In genomic region chr7:151010307-151011096, GRCh38 we compare ENCODE assay signal across 10 cellular contexts. TPM values are rescaled to one million over a fixed set of nuclear protein-coding genes. Genes with fewer than 3 reads are reported as not detected.
DNase-seq lines count a peak whose midpoint lies in the region; ATAC-seq, FAIRE-seq and TF ChIP-seq lines count a peak whose summit lies in the region.
"Had no signal": no experiment of that assay in that cellular context is flagged by ENCODE, and none has a peak within 500 bp of the region (broad histone marks: within the 10 kb centered on the region; RNA-seq: fewer than 3 reads in every experiment).

No MANE protein-coding gene starts in this region.

- H3K79me2 ChIP-seq in HepG2 (ENCODE audit: insufficient read depth, low read length), result no peaks in the 10 kb centered on the region
- no peaks in the 10 kb centered on the region for H3K79me2 ChIP-seq in mammary epithelial cell (ENCODE audit: insufficient read depth, low read length)

- H3K4me1 ChIP-seq in HepG2 (ENCODE audit: insufficient read depth, low read length), result peaks cover 78% of the 10 kb centered on the region
- peaks cover 20% of the 10 kb centered on the region for H3K4me1 ChIP-seq in mammary epithelial cell (ENCODE audit: insufficient read depth, low read length)
- H3K4me1 ChIP-seq in uterus, result peaks cover 0 to 9% of the 10 kb centered on the region in 2 donors

- peak overlapping the region; percentile 64 for H3K9ac ChIP-seq in HepG2 (ENCODE audit: insufficient read depth, low read depth, low read length)
- no peak overlapping the region for H3K9ac ChIP-seq in mammary epithelial cell (ENCODE audit: insufficient read depth, low read length)

- TF ChIP-seq EP300 in HepG2 (IDR thresholded peaks at IDR 0.05; ENCODE audit: low read depth in 2 of 2, low read length in 2 of 2) (no peak), HepG2 (CRISPR knock-in tag; IDR thresholded peaks at IDR 0.05; ENCODE audit: borderline replicate concordance) (no peak)

- ATAC-seq in HepG2 (peak; percentile 44), HG03175 (IDR thresholded peaks at IDR 0.05; ENCODE audit: unreplicated experiment) (no peak)
- ATAC-seq in stimulated activated memory B cell treated with anti-CD40 and anti-IgM and Interleukin-4, amounts not matched to agents 10 μg/mL and 1 μg/mL and 100 μg/mL, for 72 hours, result no peak
- ATAC-seq: gastrocnemius medialis had no signal

- BruUV-seq in HepG2 (replicated peaks; lab: Mats Ljungman, UMichigan) (no TSS peak), mammary epithelial cell (replicated peaks; lab: Mats Ljungman, UMichigan) (no TSS peak)

- 0% methylated on average over 2 of the region's 18 CpGs for WGBS in HepG2 (ENCODE audit: low lambda C conversion rate)
- WGBS in mammary epithelial cell (ENCODE audit: low coverage, missing lambda C conversion rate), result 39% methylated on average over 7 of the region's 18 CpGs

- H3K4me2 ChIP-seq in HepG2 (ENCODE audit: low read depth, low read length), result peak overlapping the region; percentile 98
- no peak overlapping the region for H3K4me2 ChIP-seq in mammary epithelial cell (ENCODE audit: insufficient read depth, low read depth, low read length)

- H3K27me3 ChIP-seq in HepG2 (ENCODE audit: control insufficient read depth in 1 of 2, insufficient read depth in 2 of 2, low read length in 2 of 2), result no peaks in the 10 kb centered on the region; a peak in 1 of 5 replicates
- peaks cover 4% of the 10 kb centered on the region for H3K27me3 ChIP-seq in mammary epithelial cell (ENCODE audit: insufficient read depth, low read length)
- peaks cover 0 to 5% of the 10 kb centered on the region in 2 donors for H3K27me3 ChIP-seq in uterus

- TF ChIP-seq CTCF in AG10803 (conservative IDR thresholded peaks at IDR 0.05; ENCODE audit: low read length), result no peak
- TF ChIP-seq CTCF in HFFc6 (IDR thresholded peaks at IDR 0.05), result no peak
- TF ChIP-seq CTCF in HepG2 (CRISPR knock-in tag; IDR thresholded peaks at IDR 0.05), result peak; percentile 23; the same call in 1 of the 2 replicates
- no peak for TF ChIP-seq CTCF in mammary epithelial cell (conservative IDR thresholded peaks at IDR 0.05 in 1 of 2, IDR thresholded peaks at IDR 0.05 in 1 of 2; ENCODE audit: extremely low read depth in 1 of 2, insufficient read depth in 1 of 2, low read depth in 1 of 2, low read length in 2 of 2)
- TF ChIP-seq CTCF in uterus (IDR thresholded peaks at IDR 0.05), result no peak

- POLR2A ChIA-PET in HepG2 (lab: Yijun Ruan, JAX), result interaction anchor here (0.9 to 5.2 kb wide), 10 partner anchors 9 to 642 kb away, joined by 3 to 31 read pairs (median 6); partner anchors contain the start of genes ABCB8, ATG9B, CDK5 and FASTK

- dilution Hi-C loops in mammary epithelial cell (cut with HindIII; ENCODE audit: low sequenced_read_pairs), result loop anchor here (5.0 kb wide), 1 partner anchor 38 kb away; no protein-coding TSS in a partner anchor

- H3K4me1 Mint-ChIP-seq in HFFc6 (ENCODE audit: low read depth), result peaks cover 37% of the 10 kb centered on the region
- H3K4me1 Mint-ChIP-seq in stimulated activated memory B cell treated with anti-CD40 and anti-IgM and Interleukin-4, amounts not matched to agents 10 μg/mL and 1 μg/mL and 100 μg/mL, for 72 hours, result peaks cover 49% of the 10 kb centered on the region

- no peaks in the 10 kb centered on the region for H3K36me3 Mint-ChIP-seq in HFFc6 (ENCODE audit: low read depth)
- no peaks in the 10 kb centered on the region for H3K36me3 Mint-ChIP-seq in stimulated activated memory B cell treated with anti-CD40 and anti-IgM and Interleukin-4, amounts not matched to agents 10 μg/mL and 1 μg/mL and 100 μg/mL, for 72 hours

- no peaks in the 10 kb centered on the region for H3K9me3 ChIP-seq in HepG2 (ENCODE audit: low read length)
- H3K9me3 ChIP-seq in mammary epithelial cell (replicated peaks; ENCODE audit: insufficient read depth, low read length), result no peaks in the 10 kb centered on the region
- no peaks in the 10 kb centered on the region for H3K9me3 ChIP-seq in uterus
- H3K9me3 ChIP-seq: gastrocnemius medialis had no signal

- peak; percentile 16 for DNase-seq in AG10803 (ENCODE audit: low read depth)
- DNase-seq in HFFc6, result no peak
- peak; percentile 46 for DNase-seq in activated naive CD4-positive, alpha-beta T cell treated with Interleukin-2 at 50 U/mL for 16 hours
- DNase-seq in HepG2 (ENCODE audit: low spot score), result no peak
- no peak for DNase-seq in mammary epithelial cell
- no peak for DNase-seq in uterus
- DNase-seq: gastrocnemius medialis, NCI-H2171 treated with DMSO at 0.1 percent for 48 hours had no signal

- H3K9me3 Mint-ChIP-seq in HFFc6, result no peaks in the 10 kb centered on the region
- H3K9me3 Mint-ChIP-seq in stimulated activated memory B cell treated with anti-CD40 and anti-IgM and Interleukin-4, amounts not matched to agents 10 μg/mL and 1 μg/mL and 100 μg/mL, for 72 hours, result no peaks in the 10 kb centered on the region

- H3K27ac ChIP-seq in HepG2 (ENCODE audit: extremely low read length, insufficient read depth, low read length) (peak overlapping the region; percentile 55), mammary epithelial cell (ENCODE audit: insufficient read depth, low read depth, low read length) (no peak overlapping the region), uterus (no peak overlapping the region)
- H3K27ac ChIP-seq: gastrocnemius medialis had no signal

- peak overlapping the region; percentile 70 for H3K4me3 Mint-ChIP-seq in HFFc6
- no peak overlapping the region for H3K4me3 Mint-ChIP-seq in stimulated activated memory B cell treated with anti-CD40 and anti-IgM and Interleukin-4, amounts not matched to agents 10 μg/mL and 1 μg/mL and 100 μg/mL, for 72 hours

- peak overlapping the region; percentile 23 for H2AFZ ChIP-seq in HepG2 (ENCODE audit: low read length)
- H2AFZ ChIP-seq in mammary epithelial cell (ENCODE audit: low read depth, low read length), result no peak overlapping the region

- CTCF ChIA-PET in HepG2 (lab: Yijun Ruan, JAX; ENCODE audit: low intra/inter-chr PET ratio, low total read pairs) (no interaction called here), mammary epithelial cell (lab: Charles Lee; ENCODE audit: low non-redundant PET) (no interaction called here)

- H4K20me1 ChIP-seq in HepG2 (ENCODE audit: insufficient read depth, low read length), result no peaks in the 10 kb centered on the region
- H4K20me1 ChIP-seq in mammary epithelial cell (ENCODE audit: insufficient read depth, low read length), result no peaks in the 10 kb centered on the region

- no peak overlapping the region; the same call in 1 of the 2 replicates for H3K4me3 ChIP-seq in AG10803 (ENCODE audit: low read length)
- peak overlapping the region; percentile 62 to 77 (median 76) for H3K4me3 ChIP-seq in HepG2 (replicated peaks in 1 of 3; ENCODE audit: insufficient read depth in 1 of 3, low read depth in 2 of 3, low read length in 3 of 3)
- no peak overlapping the region for H3K4me3 ChIP-seq in mammary epithelial cell (replicated peaks in 1 of 3; ENCODE audit: insufficient read depth in 1 of 3, low read depth in 2 of 3, low read length in 3 of 3)
- no peak overlapping the region for H3K4me3 ChIP-seq in uterus
- H3K4me3 ChIP-seq: gastrocnemius medialis had no signal

- peak overlapping the region; percentile 13; the same call in 1 of the 2 replicates for H3K27ac Mint-ChIP-seq in HFFc6
- no peak overlapping the region for H3K27ac Mint-ChIP-seq in stimulated activated memory B cell treated with anti-CD40 and anti-IgM and Interleukin-4, amounts not matched to agents 10 μg/mL and 1 μg/mL and 100 μg/mL, for 72 hours

- intact Hi-C loops in HepG2 (cut with micrococcal nuclease; ENCODE audit: unreplicated experiment), result no loop called here
- intact Hi-C loops in mammary epithelial cell (cut with micrococcal nuclease), result no loop called here
- intact Hi-C loops in uterus (cut with DNase I; ENCODE audit: low total_unique reads), result no loop called here

- no peaks in the 10 kb centered on the region; a peak in 1 of 5 replicates for H3K36me3 ChIP-seq in HepG2 (replicated peaks in 1 of 2; ENCODE audit: control insufficient read depth in 1 of 2, insufficient read depth in 2 of 2, low read length in 2 of 2)
- H3K36me3 ChIP-seq in mammary epithelial cell (ENCODE audit: insufficient read depth, low read length), result no peaks in the 10 kb centered on the region
- no peaks in the 10 kb centered on the region for H3K36me3 ChIP-seq in uterus
- H3K36me3 ChIP-seq: gastrocnemius medialis had no signal

- no peak for FAIRE-seq in HepG2 (lab: Jason Lieb, UNC)

- TF ChIP-seq RAD21 in HepG2 (CRISPR knock-in tag; IDR thresholded peaks at IDR 0.05), result no peak

- TF ChIP-seq POLR2A in HepG2 (IDR thresholded peaks at IDR 0.05; ENCODE audit: insufficient read depth in 1 of 2, low read depth in 2 of 2, low read length in 2 of 2) (no peak), uterus (IDR thresholded peaks at IDR 0.05) (no peak)

- H3K27me3 Mint-ChIP-seq in HFFc6 (ENCODE audit: insufficient read depth), result peaks cover 20% of the 10 kb centered on the region
- H3K27me3 Mint-ChIP-seq in stimulated activated memory B cell treated with anti-CD40 and anti-IgM and Interleukin-4, amounts not matched to agents 10 μg/mL and 1 μg/mL and 100 μg/mL, for 72 hours, result no peaks in the 10 kb centered on the region

- in situ Hi-C loops in HepG2 (cut with HindIII; ENCODE audit: extremely low pct_ligation_motif_present, low pct_unique_long_range_greater_than_20kb) (no loop called here), mammary epithelial cell (cut with MboI; ENCODE audit: low sequenced_read_pairs in 2 of 2) (no loop called here)

RNA-seq across cellular contexts. Expression of gene ATG9B, which starts 13.8 kb away (rescaled TPM):
- under 1 TPM; 0.11 to 0.94 (median 0.18) TPM for total RNA-seq in HFFc6 (2021; fragmentation: NEBNext Ultra II Directional; extraction: Animal tissue kit (Norgen Biotek cat#: 25700))
- total RNA-seq in HepG2 (2016; rRNA removed; fragmentation: Illumina TruSeq; extraction: Trizol), result not detected in 2 replicates
- total RNA-seq in HepG2 (2016; cell fraction: cytosol; rRNA removed; fragmentation: Illumina TruSeq; extraction: Trizol; ENCODE audit: low read depth), result 0.18 TPM in 1 of 2 replicates, not detected in the other
- total RNA-seq in HepG2 (2016; cell fraction: insoluble cytoplasmic fraction; rRNA removed; fragmentation: Illumina TruSeq; extraction: Trizol), result 0.04 TPM in 1 of 2 replicates, not detected in the other
- total RNA-seq in HepG2 (2016; cell fraction: membrane; rRNA removed; fragmentation: Illumina TruSeq; extraction: Trizol), result not detected in 2 replicates
- 0.13 TPM in 1 of 2 replicates, not detected in the other for total RNA-seq in HepG2 (2016; cell fraction: nucleus; rRNA removed; fragmentation: Illumina TruSeq; extraction: Trizol)
- polyA plus RNA-seq in HepG2 (2011; rRNA removed), result 0.24 and 0.39 TPM in 2 replicates
- 0.13 and 0.15 TPM in 2 replicates for polyA plus RNA-seq in HepG2 (2011; cell fraction: cytosol; rRNA removed)
- 2.9 and 3.2 TPM in 2 replicates for polyA plus RNA-seq in HepG2 (2011; cell fraction: nucleus; rRNA removed)
- polyA plus RNA-seq in HepG2 (2012), result 0.51 and 0.72 TPM in 2 replicates
- not detected in 2 replicates for polyA plus RNA-seq in HepG2 (2016; cell fraction: cytosol; fragmentation: Illumina TruSeq; extraction: Trizol; ENCODE audit: low read depth)
- polyA plus RNA-seq in HepG2 (2016; cell fraction: insoluble cytoplasmic fraction; fragmentation: Illumina TruSeq; extraction: Trizol; ENCODE audit: low read depth), result not detected in 2 replicates
- not detected in 2 replicates for polyA plus RNA-seq in HepG2 (2016; cell fraction: membrane; fragmentation: Illumina TruSeq; extraction: Trizol; ENCODE audit: low read depth)
- polyA plus RNA-seq in HepG2 (2016; cell fraction: nucleus; fragmentation: Illumina TruSeq; extraction: Trizol; ENCODE audit: insufficient read depth, low read depth), result 0.12 and 0.88 TPM in 2 replicates
- 0.08 TPM in 1 of 2 replicates, not detected in the other for polyA minus RNA-seq in HepG2 (2011; rRNA and poly(A)+ RNA removed; ENCODE audit: low replicate concordance)
- not detected in 2 replicates for polyA minus RNA-seq in HepG2 (2011; cell fraction: cytosol; rRNA and poly(A)+ RNA removed)
- polyA minus RNA-seq in HepG2 (2011; cell fraction: nucleus; rRNA and poly(A)+ RNA removed), result 0.25 and 0.26 TPM in 2 replicates
- under 1 TPM; under 0.01 to 0.54 TPM for total RNA-seq in mammary epithelial cell
- 0.14 TPM for polyA plus RNA-seq in mammary epithelial cell
- polyA minus RNA-seq in mammary epithelial cell, result not detected
- 1 to 10 TPM in 1 of 4 donors, under 1 TPM in 2, not detected in 1; 0.55 to 1.5 (median 0.76) TPM for total RNA-seq in uterus

RNA-seq across cellular contexts. Expression of gene ABCB8, which starts 17.7 kb away (rescaled TPM):
- total RNA-seq in HFFc6 (2021; fragmentation: NEBNext Ultra II Directional; extraction: Animal tissue kit (Norgen Biotek cat#: 25700)), result 10 to 100 TPM; 31.9 to 36.3 (median 33.2) TPM
- total RNA-seq in HepG2 (2016; rRNA removed; fragmentation: Illumina TruSeq; extraction: Trizol) (7.2 and 16.7 TPM in 2 replicates), mammary epithelial cell (10 to 100 TPM; 29.8 to 57.2 TPM), uterus (10 to 100 TPM; 18.7 to 54.3 (median 26.0) TPM)
- total RNA-seq in HepG2 (2016; cell fraction: cytosol; rRNA removed; fragmentation: Illumina TruSeq; extraction: Trizol; ENCODE audit: low read depth), result 1.1 and 2.0 TPM in 2 replicates
- total RNA-seq in HepG2 (2016; cell fraction: insoluble cytoplasmic fraction; rRNA removed; fragmentation: Illumina TruSeq; extraction: Trizol), result 7.2 and 16.4 TPM in 2 replicates
- total RNA-seq in HepG2 (2016; cell fraction: membrane; rRNA removed; fragmentation: Illumina TruSeq; extraction: Trizol), result 3.4 and 3.7 TPM in 2 replicates
- total RNA-seq in HepG2 (2016; cell fraction: nucleus; rRNA removed; fragmentation: Illumina TruSeq; extraction: Trizol), result 12.9 and 13.9 TPM in 2 replicates
- polyA plus RNA-seq in HepG2 (2011; rRNA removed) (6.6 and 6.9 TPM in 2 replicates), mammary epithelial cell (31.7 TPM)
- 3.9 and 9.1 TPM in 2 replicates for polyA plus RNA-seq in HepG2 (2011; cell fraction: cytosol; rRNA removed)
- polyA plus RNA-seq in HepG2 (2011; cell fraction: nucleus; rRNA removed), result 20.5 and 25.6 TPM in 2 replicates
- 4.2 and 4.4 TPM in 2 replicates for polyA plus RNA-seq in HepG2 (2012)
- polyA plus RNA-seq in HepG2 (2016; cell fraction: cytosol; fragmentation: Illumina TruSeq; extraction: Trizol; ENCODE audit: low read depth), result 1.5 and 1.9 TPM in 2 replicates
- polyA plus RNA-seq in HepG2 (2016; cell fraction: insoluble cytoplasmic fraction; fragmentation: Illumina TruSeq; extraction: Trizol; ENCODE audit: low read depth), result 5.2 and 6.7 TPM in 2 replicates
- polyA plus RNA-seq in HepG2 (2016; cell fraction: membrane; fragmentation: Illumina TruSeq; extraction: Trizol; ENCODE audit: low read depth), result 2.6 and 2.9 TPM in 2 replicates
- polyA plus RNA-seq in HepG2 (2016; cell fraction: nucleus; fragmentation: Illumina TruSeq; extraction: Trizol; ENCODE audit: insufficient read depth, low read depth), result 23.3 and 23.7 TPM in 2 replicates
- 34.8 and 52.5 TPM in 2 replicates for polyA minus RNA-seq in HepG2 (2011; rRNA and poly(A)+ RNA removed; ENCODE audit: low replicate concordance)
- 7.6 and 11.1 TPM in 2 replicates for polyA minus RNA-seq in HepG2 (2011; cell fraction: cytosol; rRNA and poly(A)+ RNA removed)
- 13.7 and 16.2 TPM in 2 replicates for polyA minus RNA-seq in HepG2 (2011; cell fraction: nucleus; rRNA and poly(A)+ RNA removed)
- 39.2 TPM for polyA minus RNA-seq in mammary epithelial cell

RNA-seq across cellular contexts. Expression of gene NOS3, which starts 19.7 kb away (rescaled TPM):
- total RNA-seq in HFFc6 (2021; fragmentation: NEBNext Ultra II Directional; extraction: Animal tissue kit (Norgen Biotek cat#: 25700)), result 1 to 10 TPM in 4 of 6 experiments, under 1 TPM in 2; 0.55 to 3.0 (median 2.0) TPM
- 3.7 and 4.8 TPM in 2 replicates for total RNA-seq in HepG2 (2016; rRNA removed; fragmentation: Illumina TruSeq; extraction: Trizol)
- 2.6 and 2.9 TPM in 2 replicates for total RNA-seq in HepG2 (2016; cell fraction: cytosol; rRNA removed; fragmentation: Illumina TruSeq; extraction: Trizol; ENCODE audit: low read depth)
- total RNA-seq in HepG2 (2016; cell fraction: insoluble cytoplasmic fraction; rRNA removed; fragmentation: Illumina TruSeq; extraction: Trizol), result 4.2 and 4.4 TPM in 2 replicates
- total RNA-seq in HepG2 (2016; cell fraction: membrane; rRNA removed; fragmentation: Illumina TruSeq; extraction: Trizol), result 3.6 and 5.1 TPM in 2 replicates
- total RNA-seq in HepG2 (2016; cell fraction: nucleus; rRNA removed; fragmentation: Illumina TruSeq; extraction: Trizol), result 3.2 and 5.3 TPM in 2 replicates
- polyA plus RNA-seq in HepG2 (2011; rRNA removed), result 7.5 and 10.1 TPM in 2 replicates
- polyA plus RNA-seq in HepG2 (2011; cell fraction: cytosol; rRNA removed), result 5.8 and 10.0 TPM in 2 replicates
- polyA plus RNA-seq in HepG2 (2011; cell fraction: nucleus; rRNA removed), result 17.6 and 19.9 TPM in 2 replicates
- 4.8 and 5.0 TPM in 2 replicates for polyA plus RNA-seq in HepG2 (2012)
- 3.9 and 4.8 TPM in 2 replicates for polyA plus RNA-seq in HepG2 (2016; cell fraction: cytosol; fragmentation: Illumina TruSeq; extraction: Trizol; ENCODE audit: low read depth)
- polyA plus RNA-seq in HepG2 (2016; cell fraction: insoluble cytoplasmic fraction; fragmentation: Illumina TruSeq; extraction: Trizol; ENCODE audit: low read depth), result 7.8 and 8.1 TPM in 2 replicates
- polyA plus RNA-seq in HepG2 (2016; cell fraction: membrane; fragmentation: Illumina TruSeq; extraction: Trizol; ENCODE audit: low read depth), result 5.6 and 8.0 TPM in 2 replicates
- polyA plus RNA-seq in HepG2 (2016; cell fraction: nucleus; fragmentation: Illumina TruSeq; extraction: Trizol; ENCODE audit: insufficient read depth, low read depth), result 5.7 and 8.2 TPM in 2 replicates
- 0.65 and 23.1 TPM in 2 replicates for polyA minus RNA-seq in HepG2 (2011; rRNA and poly(A)+ RNA removed; ENCODE audit: low replicate concordance)
- polyA minus RNA-seq in HepG2 (2011; cell fraction: cytosol; rRNA and poly(A)+ RNA removed), result 8.4 and 12.0 TPM in 2 replicates
- 5.0 and 6.3 TPM in 2 replicates for polyA minus RNA-seq in HepG2 (2011; cell fraction: nucleus; rRNA and poly(A)+ RNA removed)
- total RNA-seq in mammary epithelial cell, result 1 to 10 TPM in 1 of 2 donors, not detected in 1; 4.7 TPM
- 0.23 TPM for polyA plus RNA-seq in mammary epithelial cell
- polyA minus RNA-seq in mammary epithelial cell, result not detected
- 10 to 100 TPM in 2 of 4 donors, 1 to 10 TPM in 2; 6.6 to 50.1 (median 15.8) TPM for total RNA-seq in uterus

RNA-seq across cellular contexts. Expression of gene KCNH2, which starts 32.4 kb away (rescaled TPM):
- total RNA-seq in HFFc6 (2021; fragmentation: NEBNext Ultra II Directional; extraction: Animal tissue kit (Norgen Biotek cat#: 25700)), result not detected
- total RNA-seq in HepG2 (2016; rRNA removed; fragmentation: Illumina TruSeq; extraction: Trizol) (0.11 TPM in 1 of 2 replicates, not detected in the other), mammary epithelial cell (1 to 10 TPM in 1 of 2 donors, not detected in 1; 1.5 TPM), uterus (10 to 100 TPM in 3 of 4 donors, 1 to 10 TPM in 1; 9.1 to 51.0 (median 22.8) TPM)
- total RNA-seq in HepG2 (2016; cell fraction: cytosol; rRNA removed; fragmentation: Illumina TruSeq; extraction: Trizol; ENCODE audit: low read depth), result not detected in 2 replicates
- 0.13 TPM in 1 of 2 replicates, not detected in the other for total RNA-seq in HepG2 (2016; cell fraction: insoluble cytoplasmic fraction; rRNA removed; fragmentation: Illumina TruSeq; extraction: Trizol)
- 0.07 and 0.09 TPM in 2 replicates for total RNA-seq in HepG2 (2016; cell fraction: membrane; rRNA removed; fragmentation: Illumina TruSeq; extraction: Trizol)
- total RNA-seq in HepG2 (2016; cell fraction: nucleus; rRNA removed; fragmentation: Illumina TruSeq; extraction: Trizol), result 0.09 and 0.28 TPM in 2 replicates
- polyA plus RNA-seq in HepG2 (2011; rRNA removed) (0.09 and 0.12 TPM in 2 replicates), mammary epithelial cell (not detected)
- polyA plus RNA-seq in HepG2 (2011; cell fraction: cytosol; rRNA removed), result 0.09 and 0.11 TPM in 2 replicates
- 0.32 and 0.38 TPM in 2 replicates for polyA plus RNA-seq in HepG2 (2011; cell fraction: nucleus; rRNA removed)
- 0.07 TPM in 1 of 2 replicates, not detected in the other for polyA plus RNA-seq in HepG2 (2012)
- polyA plus RNA-seq in HepG2 (2016; cell fraction: cytosol; fragmentation: Illumina TruSeq; extraction: Trizol; ENCODE audit: low read depth), result 0.03 TPM in 1 of 2 replicates, not detected in the other
- polyA plus RNA-seq in HepG2 (2016; cell fraction: insoluble cytoplasmic fraction; fragmentation: Illumina TruSeq; extraction: Trizol; ENCODE audit: low read depth), result not detected in 2 replicates
- 0.06 TPM in 1 of 2 replicates, not detected in the other for polyA plus RNA-seq in HepG2 (2016; cell fraction: membrane; fragmentation: Illumina TruSeq; extraction: Trizol; ENCODE audit: low read depth)
- polyA plus RNA-seq in HepG2 (2016; cell fraction: nucleus; fragmentation: Illumina TruSeq; extraction: Trizol; ENCODE audit: insufficient read depth, low read depth), result not detected in 2 replicates
- polyA minus RNA-seq in HepG2 (2011; rRNA and poly(A)+ RNA removed; ENCODE audit: low replicate concordance), result 0.74 and 1.2 TPM in 2 replicates
- polyA minus RNA-seq in HepG2 (2011; cell fraction: cytosol; rRNA and poly(A)+ RNA removed), result 0.30 TPM in 1 of 2 replicates, not detected in the other
- polyA minus RNA-seq in HepG2 (2011; cell fraction: nucleus; rRNA and poly(A)+ RNA removed), result 0.13 TPM in 1 of 2 replicates, not detected in the other
- 0.47 TPM for polyA minus RNA-seq in mammary epithelial cell

RNA-seq across cellular contexts. Expression of gene ASIC3, which starts 37.8 kb away (rescaled TPM):
- total RNA-seq in HFFc6 (2021; fragmentation: NEBNext Ultra II Directional; extraction: Animal tissue kit (Norgen Biotek cat#: 25700)), result under 1 TPM; 0.09 to 0.76 (median 0.31) TPM
- not detected in 2 replicates for total RNA-seq in HepG2 (2016; rRNA removed; fragmentation: Illumina TruSeq; extraction: Trizol)
- total RNA-seq in HepG2 (2016; cell fraction: cytosol; rRNA removed; fragmentation: Illumina TruSeq; extraction: Trizol; ENCODE audit: low read depth), result not detected in 2 replicates
- 0.11 TPM in 1 of 2 replicates, not detected in the other for total RNA-seq in HepG2 (2016; cell fraction: insoluble cytoplasmic fraction; rRNA removed; fragmentation: Illumina TruSeq; extraction: Trizol)
- total RNA-seq in HepG2 (2016; cell fraction: membrane; rRNA removed; fragmentation: Illumina TruSeq; extraction: Trizol), result not detected in 2 replicates
- 0.28 TPM in 1 of 2 replicates, not detected in the other for total RNA-seq in HepG2 (2016; cell fraction: nucleus; rRNA removed; fragmentation: Illumina TruSeq; extraction: Trizol)
- 0.50 and 0.51 TPM in 2 replicates for polyA plus RNA-seq in HepG2 (2011; rRNA removed)
- polyA plus RNA-seq in HepG2 (2011; cell fraction: cytosol; rRNA removed), result 0.11 and 0.27 TPM in 2 replicates
- polyA plus RNA-seq in HepG2 (2011; cell fraction: nucleus; rRNA removed), result 4.2 and 4.6 TPM in 2 replicates
- polyA plus RNA-seq in HepG2 (2012), result 0.56 and 1.0 TPM in 2 replicates
- not detected in 2 replicates for polyA plus RNA-seq in HepG2 (2016; cell fraction: cytosol; fragmentation: Illumina TruSeq; extraction: Trizol; ENCODE audit: low read depth)
- not detected in 2 replicates for polyA plus RNA-seq in HepG2 (2016; cell fraction: insoluble cytoplasmic fraction; fragmentation: Illumina TruSeq; extraction: Trizol; ENCODE audit: low read depth)
- not detected in 2 replicates for polyA plus RNA-seq in HepG2 (2016; cell fraction: membrane; fragmentation: Illumina TruSeq; extraction: Trizol; ENCODE audit: low read depth)
- polyA plus RNA-seq in HepG2 (2016; cell fraction: nucleus; fragmentation: Illumina TruSeq; extraction: Trizol; ENCODE audit: insufficient read depth, low read depth), result 0.38 and 0.67 TPM in 2 replicates
- polyA minus RNA-seq in HepG2 (2011; rRNA and poly(A)+ RNA removed; ENCODE audit: low replicate concordance), result 0.48 and 3.4 TPM in 2 replicates
- not detected in 2 replicates for polyA minus RNA-seq in HepG2 (2011; cell fraction: cytosol; rRNA and poly(A)+ RNA removed)
- polyA minus RNA-seq in HepG2 (2011; cell fraction: nucleus; rRNA and poly(A)+ RNA removed), result 0.25 and 0.52 TPM in 2 replicates
- 1 to 10 TPM in 1 of 2 donors, under 1 TPM in 1; 0.33 to 1.8 TPM for total RNA-seq in mammary epithelial cell
- 0.34 TPM for polyA plus RNA-seq in mammary epithelial cell
- 4.1 TPM for polyA minus RNA-seq in mammary epithelial cell
- 10 to 100 TPM in 1 of 4 donors, 1 to 10 TPM in 2, not detected in 1; 1.0 to 16.8 (median 1.3) TPM for total RNA-seq in uterus

Comparison
In these comparisons a context has a peak if more than half of its experiments do, and no peak if none do; other contexts are left out.
1. DNase-seq: peak in AG10803 (single experiment) and activated naive CD4-positive, alpha-beta T cell treated with Interleukin-2 at 50 U/mL for 16 hours (single experiment); none in HFFc6 (single experiment), HepG2 (single experiment), mammary epithelial cell (single experiment) and uterus (0 of 2).
2. H3K4me3 ChIP-seq: peak in HepG2 (3 of 3); none in AG10803 (single experiment), mammary epithelial cell (0 of 3) and uterus (0 of 2).